10 cellular contexts compared by ENCODE assay signal in genomic region chr17:77146882-77147281, GRCh38. TPM values are rescaled to one million over a fixed set of nuclear protein-coding genes. Genes with fewer than 3 reads are reported as not detected.
A peak's percentile ranks its signal among the peaks of the same experiment; 100 is the strongest.
DNase-seq lines count a peak whose midpoint lies in the region; ATAC-seq, FAIRE-seq and TF ChIP-seq lines count a peak whose summit lies in the region.
"Had no signal": no experiment of that assay in that cellular context is flagged by ENCODE, and none has a peak within 500 bp of the region (broad histone marks: within the 10 kb centered on the region; RNA-seq: fewer than 3 reads in every experiment).

No MANE protein-coding gene starts in this region.

- intact Hi-C loops in Panc1 (cut with micrococcal nuclease; ENCODE audit: unreplicated experiment) = no loop called here
- intact Hi-C loops in left ventricle myocardium superior (cut with micrococcal nuclease) = loop anchor here (10.0 kb wide), 1 partner anchor 52 kb away; no protein-coding TSS in a partner anchor
- intact Hi-C loops in psoas muscle (cut with DNase I) = loop anchor here (5.0 kb wide), 3 partner anchors 50 to 60 kb away; no protein-coding TSS in a partner anchor

- TF ChIP-seq POLR2A in GM12892 (IDR thresholded peaks at IDR 0.05; ENCODE audit: low read depth, low read length) = 0 out of 2 replicates have a peak, but pooled peaks have one; percentile 32

- POLR2A ChIA-PET in Panc1 (lab: Charles Lee) (interaction anchor here (0.6 kb wide), 1 partner anchor 73 kb away, joined by 3 read pairs; no protein-coding TSS in a partner anchor), HEK293T (lab: Yijun Ruan, JAX) (interaction anchor here (0.6 to 1.8 kb wide), 2 partner anchors 8 to 297 kb away, joined by 3 to 4 read pairs; no protein-coding TSS in a partner anchor)

- ATAC-seq in Panc1 = peak; percentile 63; the same call in 1 of the 2 replicates
- ATAC-seq in left ventricle myocardium superior = peak; percentile 32
- ATAC-seq in psoas muscle = no peak

- no peak overlapping the region for H3K27ac Mint-ChIP-seq in glutamatergic neuron (ENCODE audit: unreplicated experiment)

- in situ Hi-C loops in Panc1 (cut with HindIII; ENCODE audit: low pct_unique_long_range_greater_than_20kb, low sequenced_read_pairs) = no loop called here

- H3K27me3 ChIP-seq in Panc1 (ENCODE audit: control insufficient read depth, insufficient read depth, low read length) (no peaks in the 10 kb centered on the region), psoas muscle (ENCODE audit: insufficient read depth in 3 of 3, low read length in 2 of 3) (no peaks in the 10 kb centered on the region)

- CTCF ChIA-PET in Panc1 (lab: Charles Lee) (no interaction called here), HEK293T (lab: Yijun Ruan, JAX) (no interaction called here)

- no peak overlapping the region for H3K4me3 Mint-ChIP-seq in glutamatergic neuron (ENCODE audit: unreplicated experiment)

- WGBS in psoas muscle, 3 donors = 76 to 78% (median 78%) methylated on average over 17 of the region's 17 CpGs

- H3K9me3 ChIP-seq in Panc1 (ENCODE audit: control insufficient read depth, insufficient read depth, low read depth, low read length) (no peaks in the 10 kb centered on the region), psoas muscle (no peaks in the 10 kb centered on the region)

- peaks cover 34% of the 10 kb centered on the region for H3K4me1 Mint-ChIP-seq in glutamatergic neuron (ENCODE audit: low read depth, unreplicated experiment)

- BruUV-seq in Panc1 (replicated peaks; lab: Mats Ljungman, UMichigan) = no TSS peak

- FAIRE-seq in GM12892 (lab: Jason Lieb, UNC) = peak; percentile 82

- peaks cover 7% of the 10 kb centered on the region for H3K9me3 Mint-ChIP-seq in glutamatergic neuron (ENCODE audit: unreplicated experiment)

- peaks cover 43% of the 10 kb centered on the region for H3K36me3 ChIP-seq in Panc1 (ENCODE audit: control insufficient read depth, insufficient read depth, low read length)
- peaks cover 0 to 70% of the 10 kb centered on the region in 2 donors for H3K36me3 ChIP-seq in psoas muscle (ENCODE audit: insufficient read depth in 1 of 2, low read depth in 1 of 2)

- peak overlapping the region; percentile 23 to 38 for H3K4me3 ChIP-seq in Panc1 (ENCODE audit: low read depth in 2 of 2, low read length in 2 of 2)
- peak overlapping the region; percentile 54 for H3K4me3 ChIP-seq in psoas muscle

- TF ChIP-seq CTCF in Panc1 (IDR thresholded peaks at IDR 0.05) = no peak
- no peak for TF ChIP-seq CTCF in psoas muscle (IDR thresholded peaks at IDR 0.05)
- no peak for TF ChIP-seq CTCF in glutamatergic neuron (IDR thresholded peaks at IDR 0.05; ENCODE audit: partially characterized antibody, unreplicated experiment)

- peaks cover 5% of the 10 kb centered on the region for H3K36me3 Mint-ChIP-seq in glutamatergic neuron (ENCODE audit: unreplicated experiment)

- DNase-seq in GM12892 (ENCODE audit: insufficient read length) (no peak), Panc1 (ENCODE audit: low read depth, low spot score) (no peak), left ventricle myocardium superior (peak; percentile 55), psoas muscle (no peak), AG08395 (ENCODE audit: low spot score) (no peak), NCI-H2227 (lab: John Stamatoyannopoulos, UW; ENCODE audit: unreplicated experiment) (no peak), HEK293T (ENCODE audit: extremely low spot score) (no peak), glutamatergic neuron (no peak)
- DNase-seq: activated CD4-positive, alpha-beta T cell treated with anti-CD3 and anti-CD28 coated beads for 48 hours; NCI-H524 treated with DMSO at 0.1 percent for 48 hours had no signal

- H3K27me3 Mint-ChIP-seq in glutamatergic neuron (ENCODE audit: unreplicated experiment) = no peaks in the 10 kb centered on the region

- H3K4me1 ChIP-seq in Panc1 (ENCODE audit: control insufficient read depth, insufficient read depth, low read length) (peaks cover 88% of the 10 kb centered on the region), psoas muscle (peaks cover 71% of the 10 kb centered on the region)

- H3K27ac ChIP-seq in Panc1 (ENCODE audit: low read length) (peak overlapping the region; percentile 99), psoas muscle (peak overlapping the region; percentile 99)

TF ChIP-seq in HEK293T, 16 proteins besides CTCF, POLR2A, EP300 and RAD21:
- TF ChIP-seq FOXK2 (IDR thresholded peaks at IDR 0.05) = no peak
- no peak for TF ChIP-seq FOXA1 (IDR thresholded peaks at IDR 0.05)
- TF ChIP-seq L3MBTL2 (conservative IDR thresholded peaks at IDR 0.05) = no peak
- TF ChIP-seq ZNF384 (IDR thresholded peaks at IDR 0.05) = no peak
- no peak for TF ChIP-seq LEF1 (IDR thresholded peaks at IDR 0.05; ENCODE audit: borderline replicate concordance)
- no peak for TF ChIP-seq TARDBP (IDR thresholded peaks at IDR 0.05)
- no peak for TF ChIP-seq HDGF (IDR thresholded peaks at IDR 0.05; ENCODE audit: borderline replicate concordance)
- no peak for TF ChIP-seq ARNT (IDR thresholded peaks at IDR 0.05)
- no peak for TF ChIP-seq SP1 (IDR thresholded peaks at IDR 0.05)
- no peak for TF ChIP-seq PKNOX1 (IDR thresholded peaks at IDR 0.05)
- TF ChIP-seq ELF4 (IDR thresholded peaks at IDR 0.05) = no peak
- no peak for TF ChIP-seq SUZ12 (IDR thresholded peaks at IDR 0.05)
- TF ChIP-seq CTBP1 (IDR thresholded peaks at IDR 0.05; ENCODE audit: borderline replicate concordance) = no peak
- TF ChIP-seq BHLHE40 (IDR thresholded peaks at IDR 0.05; ENCODE audit: borderline replicate concordance) = no peak
- no peak for TF ChIP-seq FOXM1 (IDR thresholded peaks at IDR 0.05; ENCODE audit: borderline replicate concordance)
- TF ChIP-seq NFRKB (IDR thresholded peaks at IDR 0.05) = no peak

RNA-seq across cellular contexts. Expression of gene SEC14L1, which starts 6.1 kb away (rescaled TPM):
- polyA plus RNA-seq in GM12892 (2012; ENCODE audit: missing spikeins) = 29.6 TPM
- total RNA-seq in Panc1 (2021; ENCODE audit: unreplicated experiment) = 279 TPM
- 156 TPM for polyA plus RNA-seq in Panc1 (2012; ENCODE audit: insufficient read length)
- 71.4 TPM for total RNA-seq in left ventricle myocardium superior
- total RNA-seq in psoas muscle = 10 to 100 TPM; 68.7 to 98.9 (median 73.0) TPM
- polyA plus RNA-seq in psoas muscle = 10 to 100 TPM; 38.6 to 84.2 (median 43.2) TPM
- 104 TPM for total RNA-seq in glutamatergic neuron (ENCODE audit: unreplicated experiment)

Comparison
In these comparisons a context has a peak if more than half of its experiments do, and no peak if none do; other contexts are left out.
1. ATAC-seq: peak in Panc1 (single experiment) and left ventricle myocardium superior (single experiment); none in psoas muscle (0 of 4).